ENCODE assay signal across 23 cellular contexts in genomic region chr9:75812139-75812538, GRCh38.
"Had no signal": no experiment of that assay in that cellular context is flagged by ENCODE, and none has a peak within 500 bp of the region (broad histone marks: within the 10 kb centered on the region; RNA-seq: fewer than 3 reads in every experiment).

No MANE protein-coding gene starts in this region.

- H3K4me1 ChIP-seq: esophagus muscularis mucosa, gastroesophageal sphincter, heart left ventricle, left ventricle myocardium inferior had no signal

- H3K4me3 ChIP-seq: coronary artery, esophagus muscularis mucosa, gastroesophageal sphincter, heart left ventricle, left ventricle myocardium inferior had no signal

- H3K27me3 ChIP-seq: brain microvascular endothelial cell, esophagus muscularis mucosa, gastroesophageal sphincter, heart left ventricle had no signal

- H3K27ac ChIP-seq: brain microvascular endothelial cell, coronary artery, esophagus muscularis mucosa, gastroesophageal sphincter, heart left ventricle, left ventricle myocardium inferior, WERI-Rb-1 had no signal

- DNase-seq: activated CD4-positive, alpha-beta T cell treated with anti-CD3 and anti-CD28 coated beads for 1 hour; activated CD8-positive, alpha-beta memory T cell treated with anti-CD3 and anti-CD28 coated beads for 24 hours; activated CD8-positive, alpha-beta memory T cell treated with anti-CD3 and anti-CD28 coated beads, Interleukin-2, amount 50 U/mL, for 48 hours; activated effector memory CD4-positive, alpha-beta T cell treated with Interleukin-2 at 50 U/mL for 16 hours; activated naive CD4-positive, alpha-beta T cell treated with anti-CD3 and anti-CD28 coated beads, Interleukin-2, amount 50 U/mL, for 16 hours; activated T-cell treated with anti-CD3 and anti-CD28 coated beads, Interleukin-2, amount 50 U/mL, for 48 hours; aorta; brain microvascular endothelial cell; heart left ventricle; kidney glomerular epithelial cell; left ventricle myocardium inferior; mammary epithelial cell; nephron progenitor cell; nucleus accumbens; retina; stimulated activated CD4-positive, alpha-beta T cell treated with anti-CD3 and anti-CD28 coated beads, Interleukin-12 subunit alpha, Interleukin-12 subunit beta, amount 100 ng/mL, for 4 hours; stimulated activated CD4-positive, alpha-beta T cell treated with anti-CD3 and anti-CD28 coated beads, Interleukin-1b, Interleukin-23, amount 100 ng/mL, for 48 hours; stimulated activated CD8-positive, alpha-beta memory T cell treated with anti-CD3 and anti-CD28 coated beads, Interleukin-4, amount 100 ng/mL, for 48 hours; stimulated activated naive CD4-positive, alpha-beta T cell; WERI-Rb-1 had no signal

- H3K36me3 ChIP-seq: brain microvascular endothelial cell, esophagus muscularis mucosa, gastroesophageal sphincter, heart left ventricle, left ventricle myocardium inferior, WERI-Rb-1 had no signal
